ENCODE assay signal across 2 cellular contexts in genomic region chr2:200288670-200289429, GRCh38.
TF ChIP-seq lines count a peak whose summit lies in the region.

No MANE protein-coding gene starts in this region.

TF ChIP-seq in IMR-90, 13 proteins besides CTCF, POLR2A, EP300 and RAD21:
- TF ChIP-seq SMC3 (IDR thresholded peaks at IDR 0.05; ENCODE audit: low read depth, low read length) = no peak
- TF ChIP-seq MAZ (IDR thresholded peaks at IDR 0.05; ENCODE audit: borderline replicate concordance, low read depth, low read length) = no peak
- TF ChIP-seq CEBPB (IDR thresholded peaks at IDR 0.05; ENCODE audit: low read depth, low read length) = peak; percentile 89
- no peak for TF ChIP-seq MAFK (IDR thresholded peaks at IDR 0.05; ENCODE audit: low read depth, low read length)
- TF ChIP-seq FOS (IDR thresholded peaks at IDR 0.05; ENCODE audit: low read depth, low read length) = no peak
- no peak for TF ChIP-seq RCOR1 (IDR thresholded peaks at IDR 0.05; ENCODE audit: insufficient replicate concordance, low read length)
- no peak for TF ChIP-seq ELK1 (IDR thresholded peaks at IDR 0.05; ENCODE audit: borderline replicate concordance, low read depth, low read length)

TF ChIP-seq in liver, 16 proteins besides CTCF, POLR2A, EP300 and RAD21:
- TF ChIP-seq ATF3 (IDR thresholded peaks at IDR 0.05) = peak; percentile 97
- peak; percentile 25 for TF ChIP-seq ZBTB33 (IDR thresholded peaks at IDR 0.05)
- no peak for TF ChIP-seq REST (IDR thresholded peaks at IDR 0.05)
- TF ChIP-seq NR2F2 (IDR thresholded peaks at IDR 0.05) = no peak
- peak; percentile 74 for TF ChIP-seq MAX (IDR thresholded peaks at IDR 0.05)
- no peak for TF ChIP-seq FOXA2 (IDR thresholded peaks at IDR 0.05)
- TF ChIP-seq SP1 (IDR thresholded peaks at IDR 0.05) = no peak
- TF ChIP-seq RXRA (IDR thresholded peaks at IDR 0.05) = peak; percentile 43 to 67
- TF ChIP-seq FOXA1 (IDR thresholded peaks at IDR 0.05) = no peak
- TF ChIP-seq JUND (IDR thresholded peaks at IDR 0.05) = peak; percentile 54 to 63
- peak; percentile 49 for TF ChIP-seq YY1 (IDR thresholded peaks at IDR 0.05)
- TF ChIP-seq HNF4G (IDR thresholded peaks at IDR 0.05) = no peak
- TF ChIP-seq EGR1 (IDR thresholded peaks at IDR 0.05; ENCODE audit: low read depth in 2 of 2) = no peak
- peak; percentile 64 to 72 for TF ChIP-seq HNF4A (conservative IDR thresholded peaks at IDR 0.05)
- TF ChIP-seq GABPA (IDR thresholded peaks at IDR 0.05 in 1 of 2, conservative IDR thresholded peaks at IDR 0.05 in 1 of 2) = no peak
- TF ChIP-seq TAF1 (conservative IDR thresholded peaks at IDR 0.05) = no peak
